ENCODE assay signal across 29 cellular contexts in the genomic region with DNA sequence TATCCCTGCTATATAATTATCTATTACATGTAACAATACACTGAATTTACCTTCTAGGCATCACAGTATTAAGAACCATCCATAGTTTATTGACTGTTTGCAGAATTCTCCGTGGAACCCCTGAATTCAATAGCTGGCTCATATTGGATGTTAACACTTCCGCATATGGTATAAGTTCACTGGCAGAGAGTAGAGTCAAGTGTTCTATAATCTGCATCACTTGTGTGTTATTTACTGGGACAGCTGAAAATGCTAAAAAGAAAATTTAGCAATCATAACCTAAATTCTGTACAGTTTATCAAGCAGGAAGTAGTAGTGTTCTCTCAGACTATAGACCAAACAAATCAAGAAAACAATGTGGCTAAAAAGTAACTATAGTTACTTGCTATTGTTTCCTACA.
"Had no signal": no experiment of that assay in that cellular context is flagged by ENCODE, and none has a peak within 500 bp of the region (broad histone marks: within the 10 kb centered on the region; RNA-seq: fewer than 3 reads in every experiment).

No MANE protein-coding gene starts in this region.

- H3K4me1 ChIP-seq: colonic mucosa, esophagus muscularis mucosa, esophagus squamous epithelium, foreskin keratinocyte, gastrocnemius medialis, gastroesophageal sphincter, heart left ventricle, heart right ventricle had no signal

- H3K4me3 ChIP-seq: colonic mucosa, coronary artery, dorsolateral prefrontal cortex, esophagus muscularis mucosa, esophagus squamous epithelium, gastrocnemius medialis, gastroesophageal sphincter, heart left ventricle, heart right ventricle had no signal

- H3K4me3 Mint-ChIP-seq: dendritic cell treated with granulocyte-macrophage colony-stimulating factor and Interleukin-4, amounts not matched to agents 40 ng/mL and 50 ng/mL, for 4 days; effector memory CD8-positive, alpha-beta T cell; endodermal cell had no signal

- FAIRE-seq: colon, endometrium, endothelial cell of umbilical vein, frontal cortex had no signal

- H3K4me1 Mint-ChIP-seq: endodermal cell had no signal

- H3K27ac ChIP-seq: colonic mucosa, coronary artery, dorsolateral prefrontal cortex, epithelial cell of prostate, esophagus muscularis mucosa, esophagus squamous epithelium, foreskin keratinocyte, gastrocnemius medialis, gastroesophageal sphincter, heart left ventricle, heart right ventricle had no signal

- H3K9me3 Mint-ChIP-seq: dendritic cell treated with granulocyte-macrophage colony-stimulating factor and Interleukin-4, amounts not matched to agents 40 ng/mL and 50 ng/mL, for 4 days; effector memory CD8-positive, alpha-beta T cell; endodermal cell had no signal

- H3K27me3 Mint-ChIP-seq: dendritic cell treated with granulocyte-macrophage colony-stimulating factor and Interleukin-4, amounts not matched to agents 40 ng/mL and 50 ng/mL, for 4 days; effector memory CD8-positive, alpha-beta T cell had no signal

- ATAC-seq: effector memory CD8-positive, alpha-beta T cell; esophagus mucosa; foreskin keratinocyte; gastrocnemius medialis; gastroesophageal sphincter; heart left ventricle; heart right ventricle had no signal

- H3K27me3 ChIP-seq: colonic mucosa, dorsolateral prefrontal cortex, esophagus muscularis mucosa, esophagus squamous epithelium, foreskin keratinocyte, gastrocnemius medialis, gastroesophageal sphincter, heart left ventricle, heart right ventricle had no signal

- DNase-seq: colonic mucosa; cortex of kidney; dermis blood vessel endothelial cell; dorsolateral prefrontal cortex; effector CD4-positive, alpha-beta T cell; effector CD8-positive, alpha-beta T cell; effector memory CD4-positive, alpha-beta T cell; effector memory CD8-positive, alpha-beta T cell; endodermal cell; erythroblast; esophagus squamous epithelium; foreskin fibroblast; foreskin keratinocyte; foreskin melanocyte; gastrocnemius medialis; glutamatergic neuron; head of caudate nucleus; heart left ventricle; heart right ventricle had no signal

- H3K27ac Mint-ChIP-seq: dendritic cell treated with granulocyte-macrophage colony-stimulating factor and Interleukin-4, amounts not matched to agents 40 ng/mL and 50 ng/mL, for 4 days; effector memory CD8-positive, alpha-beta T cell; endodermal cell had no signal

- H3K36me3 ChIP-seq: colonic mucosa had no signal

- H3K9me3 ChIP-seq: colonic mucosa, esophagus muscularis mucosa, esophagus squamous epithelium, gastrocnemius medialis, gastroesophageal sphincter, heart left ventricle, heart right ventricle had no signal
